In the genomic region with DNA sequence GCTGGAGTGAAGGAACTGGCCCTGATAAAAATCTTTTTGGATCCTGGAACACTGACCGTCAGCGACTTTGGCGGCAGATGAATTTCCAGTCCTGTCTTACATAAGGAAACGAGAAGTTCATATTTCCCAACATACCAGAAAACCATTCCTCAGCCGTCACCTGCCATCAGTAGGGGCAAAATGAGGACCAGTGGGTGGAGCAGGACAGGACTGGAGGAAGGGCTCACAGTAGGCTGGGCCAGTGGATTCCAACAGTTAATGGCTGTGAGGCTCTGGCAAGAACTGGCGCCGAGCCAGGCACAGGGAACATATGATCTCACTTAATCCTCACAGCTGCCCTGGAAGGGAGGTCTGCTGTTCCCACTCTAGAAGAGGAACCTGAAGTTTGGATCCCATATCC, we compare ENCODE assay signal across 24 cellular contexts.
DNase-seq lines count a peak whose midpoint lies in the region; ATAC-seq and TF ChIP-seq lines count a peak whose summit lies in the region.
"Had no signal": no experiment of that assay in that cellular context is flagged by ENCODE, and none has a peak within 500 bp of the region (broad histone marks: within the 10 kb centered on the region; RNA-seq: fewer than 3 reads in every experiment).

No MANE protein-coding gene starts in this region.

- BruUV-seq in Caco-2 (replicated peaks; lab: Mats Ljungman, UMichigan): no TSS peak

- no peaks in the 10 kb centered on the region for H3K9me3 Mint-ChIP-seq in Caco-2 (ENCODE audit: unreplicated experiment)
- no peaks in the 10 kb centered on the region for H3K9me3 Mint-ChIP-seq in activated CD4-positive, alpha-beta T cell treated with anti-CD3 and anti-CD28 coated beads, Interleukin-2, amount 10 ng/mL, durations not matched to agents 7 days and 5 days
- H3K9me3 Mint-ChIP-seq: CD4-positive, alpha-beta memory T cell; stimulated activated naive CD8-positive, alpha-beta T cell treated with anti-CD3 and anti-CD28 coated beads, Interleukin-15, Interleukin-2, amounts not matched to agents 100 ng/mL and 50 ng/mL, for 24 hours had no signal

- H3K9me3 ChIP-seq in adipocyte (ENCODE audit: control insufficient read depth, low read length) (no peaks in the 10 kb centered on the region), parathyroid adenoma (ENCODE audit: control insufficient read depth, low read length) (no peaks in the 10 kb centered on the region), Caco-2 (no peaks in the 10 kb centered on the region)
- H3K9me3 ChIP-seq: gastroesophageal sphincter, lower lobe of right lung, tibial artery had no signal

- H3K4me2 ChIP-seq in parathyroid adenoma (ENCODE audit: low read length): peak overlapping the region; percentile 57

- no peaks in the 10 kb centered on the region for H3K79me2 ChIP-seq in parathyroid adenoma

- POLR2A ChIA-PET in Caco-2 (lab: Charles Lee): no interaction called here
- POLR2A ChIA-PET in activated CD4-positive, alpha-beta T cell treated with anti-CD3 and anti-CD28 coated beads, Interleukin-2, amount 10 ng/mL, durations not matched to agents 7 days and 5 days (lab: Charles Lee): interaction anchor here (0.7 kb wide), 1 partner anchor 219 kb away, joined by 4 read pairs; no protein-coding TSS in a partner anchor

- DNase-seq in DMS 273 treated with DMSO at 0.1 percent for 48 hours (lab: John Stamatoyannopoulos, UW) (peak; percentile 15), LNCaP clone FGC (ENCODE audit: low read depth) (peak; percentile 25), adipocyte (ENCODE audit: low read depth) (peak; percentile 9), Caco-2 (no peak)
- DNase-seq in activated CD4-positive, alpha-beta T cell treated with anti-CD3 and anti-CD28 coated beads, Interleukin-2, amount 10 ng/mL, durations not matched to agents 7 days and 5 days: no peak
- DNase-seq: activated CD4-positive, alpha-beta T cell treated with anti-CD3 and anti-CD28 coated beads for 36 hours; activated CD8-positive, alpha-beta memory T cell treated with anti-CD3 and anti-CD28 coated beads for 24 hours; activated gamma-delta T cell; activated T-cell treated with anti-CD3 and anti-CD28 coated beads, Interleukin-2, amount 50 U/mL, for 1 hour; CD4-positive, alpha-beta memory T cell; DMS53; H7; Kasumi-1; lower lobe of right lung; NCI-H1048; NCI-H2029 treated with DMSO at 0.1 percent for 48 hours; NCI-H510A; T-helper 17 cell; tibial artery had no signal

- intact Hi-C loops in Caco-2 (cut with micrococcal nuclease; ENCODE audit: unreplicated experiment): no loop called here

- H3K36me3 ChIP-seq in adipocyte (ENCODE audit: control insufficient read depth, insufficient read depth, low read length, severe bottlenecking) (no peaks in the 10 kb centered on the region), parathyroid adenoma (ENCODE audit: control insufficient read depth, insufficient read depth, low read length) (no peaks in the 10 kb centered on the region), Caco-2 (ENCODE audit: control insufficient read depth, insufficient read depth, low read length) (no peaks in the 10 kb centered on the region)
- H3K36me3 ChIP-seq: gastroesophageal sphincter, lower lobe of right lung, tibial artery had no signal

- H3K9ac ChIP-seq in adipocyte (ENCODE audit: low read length) (no peak overlapping the region), parathyroid adenoma (no peak overlapping the region)

- CTCF ChIA-PET in Caco-2 (lab: Charles Lee): no interaction called here
- CTCF ChIA-PET in activated CD4-positive, alpha-beta T cell treated with anti-CD3 and anti-CD28 coated beads, Interleukin-2, amount 10 ng/mL, durations not matched to agents 7 days and 5 days (lab: Charles Lee): interaction anchor here (0.6 kb wide), 1 partner anchor 26 kb away, joined by 4 read pairs; no protein-coding TSS in a partner anchor

- no peak for ATAC-seq in GM21515 (IDR thresholded peaks at IDR 0.05; ENCODE audit: unreplicated experiment)
- no peak for ATAC-seq in HG02981 (IDR thresholded peaks at IDR 0.05; ENCODE audit: unreplicated experiment)
- ATAC-seq: activated CD4-positive, alpha-beta T cell treated with anti-CD3 and anti-CD28 coated beads for 36 hours; gastroesophageal sphincter; T-helper 17 cell had no signal

- no peak overlapping the region for H3K27ac Mint-ChIP-seq in Caco-2 (ENCODE audit: unreplicated experiment)
- no peak overlapping the region for H3K27ac Mint-ChIP-seq in activated CD4-positive, alpha-beta T cell treated with anti-CD3 and anti-CD28 coated beads, Interleukin-2, amount 10 ng/mL, durations not matched to agents 7 days and 5 days
- H3K27ac Mint-ChIP-seq: activated CD4-positive, alpha-beta T cell treated with anti-CD3 and anti-CD28 coated beads for 36 hours; CD4-positive, alpha-beta memory T cell; stimulated activated naive CD8-positive, alpha-beta T cell treated with anti-CD3 and anti-CD28 coated beads, Interleukin-15, Interleukin-2, amounts not matched to agents 100 ng/mL and 50 ng/mL, for 24 hours; T-helper 17 cell had no signal

- H3K27me3 Mint-ChIP-seq in Caco-2 (ENCODE audit: insufficient read depth, unreplicated experiment): peaks cover 18% of the 10 kb centered on the region
- H3K27me3 Mint-ChIP-seq in activated CD4-positive, alpha-beta T cell treated with anti-CD3 and anti-CD28 coated beads, Interleukin-2, amount 10 ng/mL, durations not matched to agents 7 days and 5 days: peaks cover 5% of the 10 kb centered on the region

- no peak overlapping the region for H3K4me3 Mint-ChIP-seq in Caco-2 (ENCODE audit: unreplicated experiment)
- H3K4me3 Mint-ChIP-seq in activated CD4-positive, alpha-beta T cell treated with anti-CD3 and anti-CD28 coated beads, Interleukin-2, amount 10 ng/mL, durations not matched to agents 7 days and 5 days: no peak overlapping the region
- H3K4me3 Mint-ChIP-seq: activated CD4-positive, alpha-beta T cell treated with anti-CD3 and anti-CD28 coated beads for 36 hours; CD4-positive, alpha-beta memory T cell; stimulated activated naive CD8-positive, alpha-beta T cell treated with anti-CD3 and anti-CD28 coated beads, Interleukin-15, Interleukin-2, amounts not matched to agents 100 ng/mL and 50 ng/mL, for 24 hours; T-helper 17 cell had no signal

- TF ChIP-seq CTCF in LNCaP clone FGC (IDR thresholded peaks at IDR 0.05; ENCODE audit: control insufficient read depth, extremely low read depth, insufficient read depth) (no peak), parathyroid adenoma (IDR thresholded peaks at IDR 0.05) (no peak), Caco-2 (IDR thresholded peaks at IDR 0.05; ENCODE audit: insufficient read depth in 1 of 2, low read depth in 1 of 2, low read length in 1 of 2, severe bottlenecking in 1 of 2, unreplicated experiment in 1 of 2) (no peak)

- no peaks in the 10 kb centered on the region for H3K4me1 Mint-ChIP-seq in Caco-2 (ENCODE audit: low read depth, unreplicated experiment)
- H3K4me1 Mint-ChIP-seq in activated CD4-positive, alpha-beta T cell treated with anti-CD3 and anti-CD28 coated beads, Interleukin-2, amount 10 ng/mL, durations not matched to agents 7 days and 5 days: no peaks in the 10 kb centered on the region
- H3K4me1 Mint-ChIP-seq: activated CD4-positive, alpha-beta T cell treated with anti-CD3 and anti-CD28 coated beads for 36 hours; CD4-positive, alpha-beta memory T cell had no signal

- H3K4me3 ChIP-seq in LNCaP clone FGC (ENCODE audit: low read depth, low read length) (no peak overlapping the region), adipocyte (ENCODE audit: low read length) (no peak overlapping the region), parathyroid adenoma (ENCODE audit: low read depth, low read length) (no peak overlapping the region), Caco-2 (ENCODE audit: low read depth, low read length) (no peak overlapping the region)
- H3K4me3 ChIP-seq: gastroesophageal sphincter, lower lobe of right lung, tibial artery had no signal

- no peaks in the 10 kb centered on the region for H3K4me1 ChIP-seq in adipocyte (ENCODE audit: control insufficient read depth, insufficient read depth, low read length)
- H3K4me1 ChIP-seq in parathyroid adenoma: peaks cover 29% of the 10 kb centered on the region
- H3K4me1 ChIP-seq in Caco-2: no peaks in the 10 kb centered on the region; the same call in 1 of the 2 replicates
- H3K4me1 ChIP-seq: lower lobe of right lung had no signal

- peak overlapping the region; percentile 47 for H2AFZ ChIP-seq in parathyroid adenoma

- H3K27ac ChIP-seq in parathyroid adenoma: peak overlapping the region; percentile 83
- H3K27ac ChIP-seq: gastroesophageal sphincter, lower lobe of right lung, tibial artery had no signal

- no peaks in the 10 kb centered on the region for H3K36me3 Mint-ChIP-seq in Caco-2 (ENCODE audit: insufficient read depth, unreplicated experiment)
- H3K36me3 Mint-ChIP-seq in activated CD4-positive, alpha-beta T cell treated with anti-CD3 and anti-CD28 coated beads, Interleukin-2, amount 10 ng/mL, durations not matched to agents 7 days and 5 days (ENCODE audit: low read depth): no peaks in the 10 kb centered on the region
- H3K36me3 Mint-ChIP-seq: CD4-positive, alpha-beta memory T cell had no signal

- H3K27me3 ChIP-seq in adipocyte (replicated peaks; ENCODE audit: control insufficient read depth, insufficient read depth, low read length) (peaks cover 72% of the 10 kb centered on the region), parathyroid adenoma (ENCODE audit: control insufficient read depth, insufficient read depth, low read length) (no peaks in the 10 kb centered on the region), Caco-2 (replicated peaks; ENCODE audit: control insufficient read depth, insufficient read depth, low read length) (no peaks in the 10 kb centered on the region; the same call in 1 of the 2 replicates)
- H3K27me3 ChIP-seq: tibial artery had no signal

Comparison
In these comparisons a context has a peak if more than half of its experiments do, and no peak if none do; other contexts are left out.
1. DNase-seq: peak in DMS 273 treated with DMSO at 0.1 percent for 48 hours (single experiment), LNCaP clone FGC (single experiment) and adipocyte (single experiment); none in Caco-2 (0 of 2) and activated CD4-positive, alpha-beta T cell treated with anti-CD3 and anti-CD28 coated beads, Interleukin-2, amount 10 ng/mL, durations not matched to agents 7 days and 5 days (single experiment).